28 cellular contexts compared by ENCODE assay signal in genomic region chr1:61110587-61110986, GRCh38. TPM values are rescaled to one million over a fixed set of nuclear protein-coding genes. Genes with fewer than 3 reads are reported as not detected.
DNase-seq lines count a peak whose midpoint lies in the region; ATAC-seq and TF ChIP-seq lines count a peak whose summit lies in the region.
"Had no signal": no experiment of that assay in that cellular context is flagged by ENCODE, and none has a peak within 500 bp of the region (broad histone marks: within the 10 kb centered on the region; RNA-seq: fewer than 3 reads in every experiment).

No MANE protein-coding gene starts in this region.

- no peaks in the 10 kb centered on the region for H3K27me3 Mint-ChIP-seq in nephron (ENCODE audit: low read depth)
- H3K27me3 Mint-ChIP-seq: activated naive CD4-positive, alpha-beta T cell treated with anti-CD3 and anti-CD28 coated beads, Interleukin-2, amount 50 U/mL, for 24 hours had no signal

- H3K36me3 Mint-ChIP-seq in nephron (ENCODE audit: low read depth), result peaks cover 43% of the 10 kb centered on the region
- H3K36me3 Mint-ChIP-seq: CD8-positive, alpha-beta T cell had no signal

- TF ChIP-seq CTCF in gastroesophageal sphincter (IDR thresholded peaks at IDR 0.05) (no peak), nephron (IDR thresholded peaks at IDR 0.05; ENCODE audit: unreplicated experiment in 3 of 3) (no peak)

- intact Hi-C loops in Right ventricle myocardium superior (cut with DNase I), result no loop called here
- intact Hi-C loops in cardiac septum (cut with DNase I), result no loop called here

- 93% methylated on average over 1 of the region's 1 CpG; no CpG with 5 or more reads in 1 of the 2 donors for WGBS in gastroesophageal sphincter (ENCODE audit: low coverage in 1 of 2), 2 donors

- no peaks in the 10 kb centered on the region for H3K27me3 ChIP-seq in gastroesophageal sphincter
- H3K27me3 ChIP-seq: Peyer's patch, SJSA1 had no signal

- peaks cover 26% of the 10 kb centered on the region for H3K4me1 Mint-ChIP-seq in nephron
- H3K4me1 Mint-ChIP-seq: B cell had no signal

- TF ChIP-seq POLR2A in gastroesophageal sphincter (IDR thresholded peaks at IDR 0.05), result no peak

- H3K4me3 Mint-ChIP-seq in nephron, result no peak overlapping the region
- H3K4me3 Mint-ChIP-seq: activated naive CD4-positive, alpha-beta T cell treated with anti-CD3 and anti-CD28 coated beads, Interleukin-2, amount 50 U/mL, for 24 hours; B cell; CD8-positive, alpha-beta T cell; naive thymus-derived CD8-positive, alpha-beta T cell; stimulated activated effector memory CD8-positive, alpha-beta T cell treated with anti-CD3 and anti-CD28 coated beads, Interleukin-12 subunit alpha, Interleukin-12 subunit beta, amount 100 ng/mL, for 72 hours had no signal

- peaks cover 14% of the 10 kb centered on the region for H3K9me3 Mint-ChIP-seq in nephron
- H3K9me3 Mint-ChIP-seq: activated naive CD4-positive, alpha-beta T cell treated with anti-CD3 and anti-CD28 coated beads, Interleukin-2, amount 50 U/mL, for 24 hours; stimulated activated effector memory CD8-positive, alpha-beta T cell treated with anti-CD3 and anti-CD28 coated beads, Interleukin-12 subunit alpha, Interleukin-12 subunit beta, amount 100 ng/mL, for 72 hours had no signal

- peak overlapping the region in 3 of 4 donors; percentile 3 to 55 (median 13) for H3K27ac ChIP-seq in gastroesophageal sphincter
- H3K27ac ChIP-seq: Peyer's patch, SJSA1, WERI-Rb-1 had no signal

- peak overlapping the region; percentile 43 to 88 (median 83) for H3K27ac Mint-ChIP-seq in nephron
- H3K27ac Mint-ChIP-seq: activated naive CD4-positive, alpha-beta T cell treated with anti-CD3 and anti-CD28 coated beads, Interleukin-2, amount 50 U/mL, for 24 hours; B cell; CD8-positive, alpha-beta T cell; naive thymus-derived CD8-positive, alpha-beta T cell; progenitor cell of endocrine pancreas; stimulated activated effector memory CD8-positive, alpha-beta T cell treated with anti-CD3 and anti-CD28 coated beads, Interleukin-12 subunit alpha, Interleukin-12 subunit beta, amount 100 ng/mL, for 72 hours had no signal

- no peak overlapping the region for H3K4me3 ChIP-seq in gastroesophageal sphincter
- H3K4me3 ChIP-seq: Peyer's patch, SJSA1 had no signal

- DNase-seq in Right ventricle myocardium superior, result no peak
- DNase-seq in cardiac septum (ENCODE audit: low spot score), result no peak
- DNase-seq in NCI-H2107 treated with DMSO at 0.1 percent for 48 hours (lab: John Stamatoyannopoulos, UW; ENCODE audit: unreplicated experiment), result no peak
- DNase-seq in Ammon's horn (ENCODE audit: low spot score), result no peak
- no peak for DNase-seq in COR-L47 (lab: John Stamatoyannopoulos, UW)
- DNase-seq: activated CD4-positive, alpha-beta T cell treated with anti-CD3 and anti-CD28 coated beads for 4 hours; amniotic stem cell; CD8-positive, alpha-beta T cell; DMS 273 treated with DMSO at 0.1 percent for 48 hours; Kasumi-1; midbrain; MV-4-11; naive thymus-derived CD8-positive, alpha-beta T cell; NCI-H1436 treated with DMSO at 0.1 percent for 48 hours; NCI-H2081 treated with DMSO at 0.1 percent for 48 hours; NCI-H748 treated with DMSO at 0.1 percent for 48 hours; nucleus accumbens; Peyer's patch; T1000; WERI-Rb-1 had no signal

- no peaks in the 10 kb centered on the region for H3K36me3 ChIP-seq in gastroesophageal sphincter
- H3K36me3 ChIP-seq: Peyer's patch, SJSA1, WERI-Rb-1 had no signal

- ATAC-seq in Right ventricle myocardium superior (ENCODE audit: poor library complexity), result peak; percentile 76
- ATAC-seq in gastroesophageal sphincter, result no peak
- no peak for ATAC-seq in GM18498 (IDR thresholded peaks at IDR 0.05; ENCODE audit: unreplicated experiment)
- ATAC-seq: CD8-positive, alpha-beta T cell; naive thymus-derived CD8-positive, alpha-beta T cell; stimulated activated effector memory CD8-positive, alpha-beta T cell treated with anti-CD3 and anti-CD28 coated beads, Interleukin-12 subunit alpha, Interleukin-12 subunit beta, amount 100 ng/mL, for 72 hours had no signal

- no peaks in the 10 kb centered on the region for H3K9me3 ChIP-seq in gastroesophageal sphincter
- H3K9me3 ChIP-seq: Peyer's patch, SJSA1 had no signal

- no peak for TF ChIP-seq EP300 in gastroesophageal sphincter (IDR thresholded peaks at IDR 0.05)

- peaks cover 9 to 51% (median 10%) of the 10 kb centered on the region in 3 donors for H3K4me1 ChIP-seq in gastroesophageal sphincter
- H3K4me1 ChIP-seq: Peyer's patch, SJSA1 had no signal

RNA-seq across cellular contexts. Expression of gene NFIA, which starts 28.2 kb away (rescaled TPM):
- total RNA-seq in Right ventricle myocardium superior (89.5 TPM), cardiac septum (78.6 TPM), gastroesophageal sphincter (100 to 1,000 TPM; 123 to 205 (median 149) TPM)
